ENCODE assay signal across 20 cellular contexts in the genomic region with DNA sequence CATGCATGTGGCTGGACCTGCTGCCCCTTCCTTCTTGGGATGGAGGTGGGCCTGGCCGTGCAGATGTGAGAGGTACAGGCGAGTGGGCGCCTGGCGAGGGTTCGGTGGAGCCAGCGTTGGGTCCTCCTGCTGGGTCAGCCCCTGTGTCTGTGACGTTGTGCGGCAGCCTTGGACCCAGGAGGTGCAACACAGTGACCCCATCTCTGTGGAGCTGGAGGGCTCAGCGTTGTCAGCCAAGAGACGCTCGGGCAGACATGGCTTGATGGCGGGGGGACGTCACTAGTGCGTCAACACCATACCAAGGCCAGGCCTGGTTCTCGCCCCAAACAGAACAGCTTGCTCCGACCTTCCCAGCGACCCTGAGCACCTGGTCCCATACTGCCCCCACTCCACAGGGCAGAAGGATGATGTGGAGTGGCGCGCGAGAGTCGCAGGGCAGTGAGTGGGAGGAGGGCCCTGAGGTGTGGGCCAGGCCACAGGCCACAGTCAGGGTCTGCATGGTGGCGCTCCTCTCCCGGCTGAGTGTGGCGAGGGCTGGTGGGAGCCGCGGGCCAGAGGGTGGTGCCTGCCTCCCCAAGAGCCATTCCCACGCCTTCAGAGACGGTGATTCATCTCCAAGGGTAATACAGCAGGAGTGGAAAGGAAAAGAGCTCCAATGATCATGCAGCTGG.
A peak's percentile ranks its signal among the peaks of the same experiment; 100 is the strongest.
DNase-seq lines count a peak whose midpoint lies in the region; ATAC-seq and TF ChIP-seq lines count a peak whose summit lies in the region.
"Had no signal": no experiment of that assay in that cellular context is flagged by ENCODE, and none has a peak within 500 bp of the region (broad histone marks: within the 10 kb centered on the region; RNA-seq: fewer than 3 reads in every experiment).

No MANE protein-coding gene starts in this region.

- no peaks in the 10 kb centered on the region for H3K4me1 Mint-ChIP-seq in activated T-cell treated with anti-CD3 and anti-CD28 coated beads, Interleukin-2, amount 50 U/mL, for 4 hours (ENCODE audit: low read depth)
- H3K4me1 Mint-ChIP-seq in H9 (peaks cover 0 to 8% of the 10 kb centered on the region in 2 experiments; a peak in 2 of 4 replicates), endodermal cell (no peaks in the 10 kb centered on the region)
- H3K4me1 Mint-ChIP-seq: activated CD4-positive, alpha-beta T cell treated with anti-CD3 and anti-CD28 coated beads, Interleukin-2, amount 10 ng/mL, durations not matched to agents 7 days and 5 days; B cell had no signal

- H2BK15ac ChIP-seq in H9 (ENCODE audit: low read depth, low read length), result no peak overlapping the region

- no peak overlapping the region for H3K4me3 Mint-ChIP-seq in activated T-cell treated with anti-CD3 and anti-CD28 coated beads, Interleukin-2, amount 50 U/mL, for 4 hours
- H3K4me3 Mint-ChIP-seq in H9 (no peak overlapping the region), endodermal cell (no peak overlapping the region)
- H3K4me3 Mint-ChIP-seq: activated CD4-positive, alpha-beta T cell treated with anti-CD3 and anti-CD28 coated beads, Interleukin-2, amount 10 ng/mL, durations not matched to agents 7 days and 5 days; activated naive CD8-positive, alpha-beta T cell; B cell; nephron had no signal

- no peak overlapping the region for H3K4me3 ChIP-seq in endodermal cell (ENCODE audit: low read length)
- H3K4me3 ChIP-seq: psoas muscle, SJCRH30 had no signal

- H2BK120ac ChIP-seq in H9 (ENCODE audit: low read depth, low read length, poor library complexity, severe bottlenecking), result no peak overlapping the region

- H3K27me3 ChIP-seq in H9 (ENCODE audit: insufficient read depth, low read length) (no peaks in the 10 kb centered on the region), endodermal cell (ENCODE audit: control insufficient read depth, insufficient read depth, low read length, poor library complexity, severe bottlenecking) (no peaks in the 10 kb centered on the region)

- H3K23me2 ChIP-seq in H9 (ENCODE audit: insufficient read length, low read depth, low read length, poor library complexity, severe bottlenecking), result no peaks in the 10 kb centered on the region

- no peak overlapping the region for H3T11ph ChIP-seq in H9 (ENCODE audit: low read length)

- H3K27ac Mint-ChIP-seq in H9 (no peak overlapping the region), endodermal cell (no peak overlapping the region)
- H3K27ac Mint-ChIP-seq: activated CD4-positive, alpha-beta T cell treated with anti-CD3 and anti-CD28 coated beads, Interleukin-2, amount 10 ng/mL, durations not matched to agents 7 days and 5 days; activated naive CD8-positive, alpha-beta T cell; B cell; nephron had no signal

- no peak for ATAC-seq in activated T-cell treated with anti-CD3 and anti-CD28 coated beads, Interleukin-2, amount 50 U/mL, for 4 hours
- ATAC-seq in sciatic nerve (no peak), GM21576 (IDR thresholded peaks at IDR 0.05; ENCODE audit: unreplicated experiment) (no peak)
- ATAC-seq: PC-3, psoas muscle had no signal

- no peak overlapping the region for H4K91ac ChIP-seq in H9 (ENCODE audit: insufficient read length, low read depth, low read length)

- no peak overlapping the region for H3K4me2 ChIP-seq in H9 (ENCODE audit: insufficient read depth, insufficient read length, low read length)

- H4K5ac ChIP-seq in H9 (ENCODE audit: insufficient read length, low read depth, low read length), result no peak overlapping the region

- H3K79me1 ChIP-seq in H9 (ENCODE audit: insufficient read depth, low read depth, low read length, poor library complexity, severe bottlenecking), result no peaks in the 10 kb centered on the region

- no peaks in the 10 kb centered on the region for H3K36me3 Mint-ChIP-seq in activated T-cell treated with anti-CD3 and anti-CD28 coated beads, Interleukin-2, amount 50 U/mL, for 4 hours (ENCODE audit: insufficient read depth)
- peaks cover 0 to 1% (median 0%) of the 10 kb centered on the region in 3 experiments; a peak in 2 of 7 replicates for H3K36me3 Mint-ChIP-seq in H9 (ENCODE audit: insufficient read depth in 1 of 3, low read depth in 3 of 3)
- no peaks in the 10 kb centered on the region for H3K36me3 Mint-ChIP-seq in endodermal cell (ENCODE audit: low read depth)
- H3K36me3 Mint-ChIP-seq: activated naive CD8-positive, alpha-beta T cell had no signal

- DNase-seq in activated T-cell treated with anti-CD3 and anti-CD28 coated beads, Interleukin-2, amount 50 U/mL, for 1 hour, result peak; percentile 11
- DNase-seq in activated T-cell treated with anti-CD3 and anti-CD28 coated beads, Interleukin-2, amount 50 U/mL, for 4 hours, result no peak
- DNase-seq in H9 (peak; percentile 24), endodermal cell (peak; percentile 38), sciatic nerve (ENCODE audit: low spot score) (peak; percentile 33), NCI-H748 treated with DMSO at 0.1 percent for 48 hours (lab: John Stamatoyannopoulos, UW) (no peak), GOT3 (lab: John Stamatoyannopoulos, UW) (no peak)
- DNase-seq: activated CD4-positive, alpha-beta T cell treated with anti-CD3 and anti-CD28 coated beads, Interleukin-2, amount 10 ng/mL, durations not matched to agents 7 days and 5 days; KG1; midbrain; NCI-H187; NCI-H345; PC-3; SJCRH30; stimulated activated CD4-positive, alpha-beta T cell treated with anti-CD3 and anti-CD28 coated beads, Interleukin-4, amount 100 ng/mL, for 24 hours had no signal

- H3K27me3 Mint-ChIP-seq in activated T-cell treated with anti-CD3 and anti-CD28 coated beads, Interleukin-2, amount 50 U/mL, for 4 hours (ENCODE audit: low read depth), result peaks cover 3% of the 10 kb centered on the region
- H3K27me3 Mint-ChIP-seq in H9 (ENCODE audit: low read depth), result peaks cover 63% of the 10 kb centered on the region
- peaks cover 4% of the 10 kb centered on the region for H3K27me3 Mint-ChIP-seq in endodermal cell (ENCODE audit: insufficient read depth)

- intact Hi-C loops in sciatic nerve (cut with DNase I), result loop anchor here (5.0 kb wide), 1 partner anchor 1251 kb away; no protein-coding TSS in a partner anchor

- H3K9ac ChIP-seq in H9 (ENCODE audit: extremely low read depth, insufficient read length, low read length) (no peak overlapping the region), endodermal cell (ENCODE audit: extremely low read depth, low read length, poor library complexity, severe bottlenecking) (no peak overlapping the region)

- no peak overlapping the region for H3K27ac ChIP-seq in H9 (ENCODE audit: insufficient read length, low read depth, low read length)
- no peak overlapping the region for H3K27ac ChIP-seq in endodermal cell (ENCODE audit: low read depth, low read length)
- H3K27ac ChIP-seq: psoas muscle, SJCRH30 had no signal

- H4K20me1 ChIP-seq in H9 (ENCODE audit: control insufficient read depth, insufficient read depth, insufficient read length), result no peaks in the 10 kb centered on the region

- H2BK5ac ChIP-seq in H9 (ENCODE audit: insufficient read length, low read length), result no peak overlapping the region

- H3K56ac ChIP-seq in H9 (ENCODE audit: insufficient read length, low read depth, low read length), result no peak overlapping the region

- H2AK5ac ChIP-seq in H9 (ENCODE audit: insufficient read length, low read length), result no peak overlapping the region

- no peak for TF ChIP-seq CTCF in H9 (conservative IDR thresholded peaks at IDR 0.05)
- TF ChIP-seq CTCF in endodermal cell (conservative IDR thresholded peaks at IDR 0.05), result no peak

- WGBS in H9 (ENCODE audit: extremely low coverage, insufficient read length, low lambda C conversion rate), result no CpG with 5 or more reads among the region's 28 CpGs
- 91 to 94% methylated on average over 16 to 28 of the region's 28 CpGs for WGBS in endodermal cell (ENCODE audit: insufficient coverage in 1 of 2, insufficient read length in 1 of 2), 2 experiments

- no peak overlapping the region for H4K8ac ChIP-seq in H9 (replicated peaks; ENCODE audit: insufficient read length, low read depth, low read length)

- no peaks in the 10 kb centered on the region for H3K9me3 ChIP-seq in H9 (ENCODE audit: control insufficient read depth, low read depth, low read length)
- peaks cover 50% of the 10 kb centered on the region for H3K9me3 ChIP-seq in endodermal cell (ENCODE audit: control insufficient read depth, low read length)
- H3K9me3 ChIP-seq: psoas muscle had no signal

- no peak overlapping the region for H2AFZ ChIP-seq in H9 (ENCODE audit: low read length)

- no peak overlapping the region for H3K23ac ChIP-seq in H9 (ENCODE audit: insufficient read length, low read depth, low read length)

- no peaks in the 10 kb centered on the region for H3K79me2 ChIP-seq in H9 (ENCODE audit: insufficient read depth, low read length)

- H3K36me3 ChIP-seq in endodermal cell (ENCODE audit: control insufficient read depth, insufficient read depth, low read length), result no peaks in the 10 kb centered on the region
- H3K36me3 ChIP-seq: SJCRH30 had no signal

- H3K4ac ChIP-seq in H9 (ENCODE audit: low read depth, low read length), result no peak overlapping the region

- no peak overlapping the region for H3K18ac ChIP-seq in H9 (ENCODE audit: insufficient read length, low read depth, low read length)

- H2BK20ac ChIP-seq in H9 (ENCODE audit: low read depth, low read length, poor library complexity, severe bottlenecking), result no peak overlapping the region

- no peak overlapping the region for H2BK12ac ChIP-seq in H9 (ENCODE audit: insufficient read length, low read depth, low read length)

- H3K14ac ChIP-seq in H9 (ENCODE audit: insufficient read depth, low read length), result no peak overlapping the region; the same call in 1 of the 2 replicates

- H3K4me1 ChIP-seq in H9 (ENCODE audit: insufficient read depth, low read length) (no peaks in the 10 kb centered on the region), endodermal cell (ENCODE audit: control insufficient read depth, insufficient read depth, low read length) (no peaks in the 10 kb centered on the region)
- H3K4me1 ChIP-seq: psoas muscle, SJCRH30 had no signal

- H3K9me3 Mint-ChIP-seq in activated T-cell treated with anti-CD3 and anti-CD28 coated beads, Interleukin-2, amount 50 U/mL, for 4 hours, result no peaks in the 10 kb centered on the region
- H3K9me3 Mint-ChIP-seq in H9, result no peaks in the 10 kb centered on the region; a peak in 3 of 5 replicates
- no peaks in the 10 kb centered on the region for H3K9me3 Mint-ChIP-seq in endodermal cell
- H3K9me3 Mint-ChIP-seq: activated CD4-positive, alpha-beta T cell treated with anti-CD3 and anti-CD28 coated beads, Interleukin-2, amount 10 ng/mL, durations not matched to agents 7 days and 5 days; nephron had no signal

Comparison
In these comparisons a context has a peak if more than half of its experiments do, and no peak if none do; other contexts are left out.
1. DNase-seq: peak in activated T-cell treated with anti-CD3 and anti-CD28 coated beads, Interleukin-2, amount 50 U/mL, for 1 hour (single experiment), H9 (single experiment), endodermal cell (single experiment) and sciatic nerve (single experiment); none in activated T-cell treated with anti-CD3 and anti-CD28 coated beads, Interleukin-2, amount 50 U/mL, for 4 hours (single experiment), NCI-H748 treated with DMSO at 0.1 percent for 48 hours (single experiment) and GOT3 (single experiment).